In genomic region chr15:20348900-20349773, GRCh38 we compare ENCODE assay signal across 12 cellular contexts.
DNase-seq lines count a peak whose midpoint lies in the region; ATAC-seq and TF ChIP-seq lines count a peak whose summit lies in the region.
"Had no signal": no experiment of that assay in that cellular context is flagged by ENCODE, and none has a peak within 500 bp of the region (broad histone marks: within the 10 kb centered on the region; RNA-seq: fewer than 3 reads in every experiment).

No MANE protein-coding gene starts in this region.

- TF ChIP-seq CTCF in lower lobe of right lung (IDR thresholded peaks at IDR 0.05): no peak
- TF ChIP-seq CTCF in upper lobe of right lung (IDR thresholded peaks at IDR 0.05): no peak

- H3K9me3 ChIP-seq in lower lobe of right lung (peaks cover 7% of the 10 kb centered on the region), upper lobe of right lung (peaks cover 7% of the 10 kb centered on the region)
- H3K9me3 ChIP-seq: uterus had no signal

- H3K4me1 ChIP-seq in lower lobe of right lung (no peaks in the 10 kb centered on the region), upper lobe of right lung (no peaks in the 10 kb centered on the region)
- H3K4me1 ChIP-seq: uterus had no signal

- peaks cover 13% of the 10 kb centered on the region for H3K27me3 ChIP-seq in lower lobe of right lung (ENCODE audit: low read depth)
- peaks cover 9% of the 10 kb centered on the region for H3K27me3 ChIP-seq in upper lobe of right lung
- H3K27me3 ChIP-seq: uterus had no signal

- H3K9me3 Mint-ChIP-seq in activated naive CD4-positive, alpha-beta T cell treated with anti-CD3 and anti-CD28 coated beads, Interleukin-2, amount 50 U/mL, for 72 hours: no peaks in the 10 kb centered on the region
- H3K9me3 Mint-ChIP-seq: activated CD8-positive, alpha-beta T cell treated with anti-CD3 and anti-CD28 coated beads for 36 hours had no signal

- H3K36me3 ChIP-seq in lower lobe of right lung: no peaks in the 10 kb centered on the region
- no peaks in the 10 kb centered on the region for H3K36me3 ChIP-seq in upper lobe of right lung
- H3K36me3 ChIP-seq: uterus had no signal

- ATAC-seq in activated naive CD4-positive, alpha-beta T cell treated with anti-CD3 and anti-CD28 coated beads, Interleukin-2, amount 50 U/mL, for 72 hours: no peak
- ATAC-seq in lower lobe of right lung (peak; percentile 5 to 7), upper lobe of right lung (peak; percentile 4), HG02981 (IDR thresholded peaks at IDR 0.05; ENCODE audit: unreplicated experiment) (no peak)
- ATAC-seq: activated CD8-positive, alpha-beta T cell treated with anti-CD3 and anti-CD28 coated beads for 36 hours had no signal

- peak; percentile 15 to 58 for DNase-seq in activated naive CD4-positive, alpha-beta T cell treated with anti-CD3 and anti-CD28 coated beads, Interleukin-2, amount 50 U/mL, for 72 hours (ENCODE audit: low spot score in 2 of 2)
- no peak for DNase-seq in activated naive CD4-positive, alpha-beta T cell (lab: John Stamatoyannopoulos, UW)
- peak; percentile 54 for DNase-seq in activated CD8-positive, alpha-beta memory T cell treated with anti-CD3 and anti-CD28 coated beads, Interleukin-2, amount 50 U/mL, for 48 hours
- DNase-seq in lower lobe of right lung (peak; percentile 59), upper lobe of right lung (peak; percentile 78), NCI-H69 (lab: John Stamatoyannopoulos, UW) (no peak), occipital lobe (lab: John Stamatoyannopoulos, UW) (no peak)
- DNase-seq: activated CD8-positive, alpha-beta T cell treated with anti-CD3 and anti-CD28 coated beads for 36 hours; DMS153; GM23248 had no signal

- intact Hi-C loops in lower lobe of right lung (cut with DNase I) (no loop called here), upper lobe of right lung (cut with DNase I) (no loop called here)

- H3K4me3 ChIP-seq in lower lobe of right lung (no peak overlapping the region), upper lobe of right lung (no peak overlapping the region)
- H3K4me3 ChIP-seq: GM23248, uterus had no signal

- H3K27ac ChIP-seq in lower lobe of right lung: no peak overlapping the region
- H3K27ac ChIP-seq in upper lobe of right lung: no peak overlapping the region
- H3K27ac ChIP-seq: GM23248, uterus had no signal

- no peaks in the 10 kb centered on the region for H3K36me3 Mint-ChIP-seq in activated naive CD4-positive, alpha-beta T cell treated with anti-CD3 and anti-CD28 coated beads, Interleukin-2, amount 50 U/mL, for 72 hours

- H3K27ac Mint-ChIP-seq in activated naive CD4-positive, alpha-beta T cell treated with anti-CD3 and anti-CD28 coated beads, Interleukin-2, amount 50 U/mL, for 72 hours: peak overlapping the region in 1 of 2 donors; percentile 17
- H3K27ac Mint-ChIP-seq: activated CD8-positive, alpha-beta T cell treated with anti-CD3 and anti-CD28 coated beads for 36 hours had no signal

Comparison
In these comparisons a context has a peak if more than half of its experiments do, and no peak if none do; other contexts are left out.
1. DNase-seq: peak in activated naive CD4-positive, alpha-beta T cell treated with anti-CD3 and anti-CD28 coated beads, Interleukin-2, amount 50 U/mL, for 72 hours (2 of 2), activated CD8-positive, alpha-beta memory T cell treated with anti-CD3 and anti-CD28 coated beads, Interleukin-2, amount 50 U/mL, for 48 hours (single experiment), lower lobe of right lung (single experiment) and upper lobe of right lung (single experiment); none in activated naive CD4-positive, alpha-beta T cell (0 of 4), NCI-H69 (single experiment) and occipital lobe (single experiment).
2. ATAC-seq: peak in lower lobe of right lung (2 of 2) and upper lobe of right lung (single experiment); none in activated naive CD4-positive, alpha-beta T cell treated with anti-CD3 and anti-CD28 coated beads, Interleukin-2, amount 50 U/mL, for 72 hours (0 of 2) and HG02981 (single experiment).